In genomic region chr22:27391092-27391770, GRCh38 we compare ENCODE assay signal across 1 cellular context.
TF ChIP-seq lines count a peak whose summit lies in the region.

No MANE protein-coding gene starts in this region.

TF ChIP-seq in GM23338, 12 proteins besides CTCF, POLR2A, EP300 and RAD21 (continued from another document):
- TF ChIP-seq, protein P1, sequence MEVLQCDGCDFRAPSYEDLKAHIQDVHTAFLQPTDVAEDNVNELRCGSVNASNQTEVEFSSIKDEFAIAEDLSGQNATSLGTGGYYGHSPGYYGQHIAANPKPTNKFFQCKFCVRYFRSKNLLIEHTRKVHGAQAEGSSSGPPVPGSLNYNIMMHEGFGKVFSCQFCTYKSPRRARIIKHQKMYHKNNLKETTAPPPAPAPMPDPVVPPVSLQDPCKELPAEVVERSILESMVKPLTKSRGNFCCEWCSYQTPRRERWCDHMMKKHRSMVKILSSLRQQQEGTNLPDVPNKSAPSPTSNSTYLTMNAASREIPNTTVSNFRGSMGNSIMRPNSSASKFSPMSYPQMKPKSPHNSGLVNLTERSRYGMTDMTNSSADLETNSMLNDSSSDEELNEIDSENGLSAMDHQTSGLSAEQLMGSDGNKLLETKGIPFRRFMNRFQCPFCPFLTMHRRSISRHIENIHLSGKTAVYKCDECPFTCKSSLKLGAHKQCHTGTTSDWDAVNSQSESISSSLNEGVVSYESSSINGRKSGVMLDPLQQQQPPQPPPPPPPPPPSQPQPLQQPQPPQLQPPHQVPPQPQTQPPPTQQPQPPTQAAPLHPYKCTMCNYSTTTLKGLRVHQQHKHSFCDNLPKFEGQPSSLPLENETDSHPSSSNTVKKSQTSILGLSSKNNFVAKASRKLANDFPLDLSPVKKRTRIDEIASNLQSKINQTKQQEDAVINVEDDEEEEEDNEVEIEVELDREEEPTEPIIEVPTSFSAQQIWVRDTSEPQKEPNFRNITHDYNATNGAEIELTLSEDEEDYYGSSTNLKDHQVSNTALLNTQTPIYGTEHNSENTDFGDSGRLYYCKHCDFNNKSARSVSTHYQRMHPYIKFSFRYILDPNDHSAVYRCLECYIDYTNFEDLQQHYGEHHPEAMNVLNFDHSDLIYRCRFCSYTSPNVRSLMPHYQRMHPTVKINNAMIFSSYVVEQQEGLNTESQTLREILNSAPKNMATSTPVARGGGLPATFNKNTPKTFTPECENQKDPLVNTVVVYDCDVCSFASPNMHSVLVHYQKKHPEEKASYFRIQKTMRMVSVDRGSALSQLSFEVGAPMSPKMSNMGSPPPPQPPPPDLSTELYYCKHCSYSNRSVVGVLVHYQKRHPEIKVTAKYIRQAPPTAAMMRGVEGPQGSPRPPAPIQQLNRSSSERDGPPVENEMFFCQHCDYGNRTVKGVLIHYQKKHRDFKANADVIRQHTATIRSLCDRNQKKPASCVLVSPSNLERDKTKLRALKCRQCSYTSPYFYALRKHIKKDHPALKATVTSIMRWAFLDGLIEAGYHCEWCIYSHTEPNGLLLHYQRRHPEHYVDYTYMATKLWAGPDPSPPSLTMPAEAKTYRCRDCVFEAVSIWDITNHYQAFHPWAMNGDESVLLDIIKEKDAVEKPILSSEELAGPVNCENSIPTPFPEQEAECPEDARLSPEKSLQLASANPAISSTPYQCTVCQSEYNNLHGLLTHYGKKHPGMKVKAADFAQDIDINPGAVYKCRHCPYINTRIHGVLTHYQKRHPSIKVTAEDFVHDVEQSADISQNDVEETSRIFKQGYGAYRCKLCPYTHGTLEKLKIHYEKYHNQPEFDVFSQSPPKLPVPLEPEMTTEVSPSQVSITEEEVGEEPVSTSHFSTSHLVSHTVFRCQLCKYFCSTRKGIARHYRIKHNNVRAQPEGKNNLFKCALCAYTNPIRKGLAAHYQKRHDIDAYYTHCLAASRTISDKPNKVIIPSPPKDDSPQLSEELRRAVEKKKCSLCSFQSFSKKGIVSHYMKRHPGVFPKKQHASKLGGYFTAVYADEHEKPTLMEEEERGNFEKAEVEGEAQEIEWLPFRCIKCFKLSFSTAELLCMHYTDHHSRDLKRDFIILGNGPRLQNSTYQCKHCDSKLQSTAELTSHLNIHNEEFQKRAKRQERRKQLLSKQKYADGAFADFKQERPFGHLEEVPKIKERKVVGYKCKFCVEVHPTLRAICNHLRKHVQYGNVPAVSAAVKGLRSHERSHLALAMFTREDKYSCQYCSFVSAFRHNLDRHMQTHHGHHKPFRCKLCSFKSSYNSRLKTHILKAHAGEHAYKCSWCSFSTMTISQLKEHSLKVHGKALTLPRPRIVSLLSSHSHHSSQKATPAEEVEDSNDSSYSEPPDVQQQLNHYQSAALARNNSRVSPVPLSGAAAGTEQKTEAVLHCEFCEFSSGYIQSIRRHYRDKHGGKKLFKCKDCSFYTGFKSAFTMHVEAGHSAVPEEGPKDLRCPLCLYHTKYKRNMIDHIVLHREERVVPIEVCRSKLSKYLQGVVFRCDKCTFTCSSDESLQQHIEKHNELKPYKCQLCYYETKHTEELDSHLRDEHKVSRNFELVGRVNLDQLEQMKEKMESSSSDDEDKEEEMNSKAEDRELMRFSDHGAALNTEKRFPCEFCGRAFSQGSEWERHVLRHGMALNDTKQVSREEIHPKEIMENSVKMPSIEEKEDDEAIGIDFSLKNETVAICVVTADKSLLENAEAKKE (CRISPR knock-in tag; IDR thresholded peaks at IDR 0.05), result no peak
- no peak for TF ChIP-seq CREB1 (CRISPR knock-in tag; IDR thresholded peaks at IDR 0.05; ENCODE audit: low read depth)
- TF ChIP-seq POLR2AphosphoS5 (IDR thresholded peaks at IDR 0.05; ENCODE audit: low read depth), result no peak
- TF ChIP-seq EZH2 (IDR thresholded peaks at IDR 0.05; ENCODE audit: low read depth, unreplicated experiment), result no peak
- no peak for TF ChIP-seq ZNF114 (CRISPR knock-in tag; IDR thresholded peaks at IDR 0.05)
